In genomic region chr10:95467162-95467599, GRCh38 we compare ENCODE assay signal across 1 cellular context.
TF ChIP-seq lines count a peak whose summit lies in the region.

No MANE protein-coding gene starts in this region.

TF ChIP-seq in HEK293, 187 proteins besides CTCF, POLR2A, EP300 and RAD21 (continued from another document):
- TF ChIP-seq ZNF610 (tag by site-specific recombination; IDR thresholded peaks at IDR 0.05; ENCODE audit: borderline replicate concordance) (no peak), OSR2 (tag by site-specific recombination; IDR thresholded peaks at IDR 0.05) (peak; percentile 45; the same call in 1 of the 2 replicates), ZNF658 (tag by site-specific recombination; IDR thresholded peaks at IDR 0.05) (no peak), ZNF423 (tag by site-specific recombination; IDR thresholded peaks at IDR 0.05) (no peak; the same call in 1 of the 2 replicates), ZNF354C (tag by site-specific recombination; IDR thresholded peaks at IDR 0.05; ENCODE audit: borderline replicate concordance, low read depth) (no peak), ZBTB17 (tag by site-specific recombination; IDR thresholded peaks at IDR 0.05) (peak; percentile 21; the same call in 1 of the 2 replicates), ZNF785 (tag by site-specific recombination; IDR thresholded peaks at IDR 0.05) (no peak), ZNF274 (IDR thresholded peaks at IDR 0.05; ENCODE audit: low read length) (no peak), ZNF274 (tag by site-specific recombination; IDR thresholded peaks at IDR 0.05; ENCODE audit: borderline replicate concordance) (no peak), ZNF248 (tag by site-specific recombination; IDR thresholded peaks at IDR 0.05) (no peak), ZNF155 (tag by site-specific recombination; IDR thresholded peaks at IDR 0.05) (no peak), ZBTB49 (tag by site-specific recombination; IDR thresholded peaks at IDR 0.05; ENCODE audit: low read depth) (no peak), PATZ1 (tag by site-specific recombination; IDR thresholded peaks at IDR 0.05) (peak; percentile 57), KLF10 (tag by site-specific recombination; IDR thresholded peaks at IDR 0.05) (no peak)
- TF ChIP-seq, protein P1, sequence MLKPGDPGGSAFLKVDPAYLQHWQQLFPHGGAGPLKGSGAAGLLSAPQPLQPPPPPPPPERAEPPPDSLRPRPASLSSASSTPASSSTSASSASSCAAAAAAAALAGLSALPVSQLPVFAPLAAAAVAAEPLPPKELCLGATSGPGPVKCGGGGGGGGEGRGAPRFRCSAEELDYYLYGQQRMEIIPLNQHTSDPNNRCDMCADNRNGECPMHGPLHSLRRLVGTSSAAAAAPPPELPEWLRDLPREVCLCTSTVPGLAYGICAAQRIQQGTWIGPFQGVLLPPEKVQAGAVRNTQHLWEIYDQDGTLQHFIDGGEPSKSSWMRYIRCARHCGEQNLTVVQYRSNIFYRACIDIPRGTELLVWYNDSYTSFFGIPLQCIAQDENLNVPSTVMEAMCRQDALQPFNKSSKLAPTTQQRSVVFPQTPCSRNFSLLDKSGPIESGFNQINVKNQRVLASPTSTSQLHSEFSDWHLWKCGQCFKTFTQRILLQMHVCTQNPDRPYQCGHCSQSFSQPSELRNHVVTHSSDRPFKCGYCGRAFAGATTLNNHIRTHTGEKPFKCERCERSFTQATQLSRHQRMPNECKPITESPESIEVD (tag by site-specific recombination; IDR thresholded peaks at IDR 0.05), result peak; percentile 52
- TF ChIP-seq, protein P2, sequence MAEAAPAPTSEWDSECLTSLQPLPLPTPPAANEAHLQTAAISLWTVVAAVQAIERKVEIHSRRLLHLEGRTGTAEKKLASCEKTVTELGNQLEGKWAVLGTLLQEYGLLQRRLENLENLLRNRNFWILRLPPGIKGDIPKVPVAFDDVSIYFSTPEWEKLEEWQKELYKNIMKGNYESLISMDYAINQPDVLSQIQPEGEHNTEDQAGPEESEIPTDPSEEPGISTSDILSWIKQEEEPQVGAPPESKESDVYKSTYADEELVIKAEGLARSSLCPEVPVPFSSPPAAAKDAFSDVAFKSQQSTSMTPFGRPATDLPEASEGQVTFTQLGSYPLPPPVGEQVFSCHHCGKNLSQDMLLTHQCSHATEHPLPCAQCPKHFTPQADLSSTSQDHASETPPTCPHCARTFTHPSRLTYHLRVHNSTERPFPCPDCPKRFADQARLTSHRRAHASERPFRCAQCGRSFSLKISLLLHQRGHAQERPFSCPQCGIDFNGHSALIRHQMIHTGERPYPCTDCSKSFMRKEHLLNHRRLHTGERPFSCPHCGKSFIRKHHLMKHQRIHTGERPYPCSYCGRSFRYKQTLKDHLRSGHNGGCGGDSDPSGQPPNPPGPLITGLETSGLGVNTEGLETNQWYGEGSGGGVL (tag by site-specific recombination; IDR thresholded peaks at IDR 0.05), result no peak
- TF ChIP-seq, protein P3, sequence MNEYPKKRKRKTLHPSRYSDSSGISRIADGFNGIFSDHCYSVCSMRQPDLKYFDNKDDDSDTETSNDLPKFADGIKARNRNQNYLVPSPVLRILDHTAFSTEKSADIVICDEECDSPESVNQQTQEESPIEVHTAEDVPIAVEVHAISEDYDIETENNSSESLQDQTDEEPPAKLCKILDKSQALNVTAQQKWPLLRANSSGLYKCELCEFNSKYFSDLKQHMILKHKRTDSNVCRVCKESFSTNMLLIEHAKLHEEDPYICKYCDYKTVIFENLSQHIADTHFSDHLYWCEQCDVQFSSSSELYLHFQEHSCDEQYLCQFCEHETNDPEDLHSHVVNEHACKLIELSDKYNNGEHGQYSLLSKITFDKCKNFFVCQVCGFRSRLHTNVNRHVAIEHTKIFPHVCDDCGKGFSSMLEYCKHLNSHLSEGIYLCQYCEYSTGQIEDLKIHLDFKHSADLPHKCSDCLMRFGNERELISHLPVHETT (tag by site-specific recombination; IDR thresholded peaks at IDR 0.05), result no peak
